Comparison of ENCODE assay signal across 8 cellular contexts in genomic region chr17:7685533-7686220, GRCh38. TPM values are rescaled to one million over a fixed set of nuclear protein-coding genes. Genes with fewer than 3 reads are reported as not detected.
DNase-seq lines count a peak whose midpoint lies in the region; ATAC-seq and TF ChIP-seq lines count a peak whose summit lies in the region.

No MANE protein-coding gene starts in this region.

- H3K4me3 ChIP-seq in ACC112 (ENCODE audit: low read depth, low read length), result peak overlapping the region; percentile 90

- no peaks in the 10 kb centered on the region for H3K27me3 Mint-ChIP-seq in chondrocyte (ENCODE audit: low read depth)

- H3K36me3 ChIP-seq in ACC112 (ENCODE audit: insufficient read depth, low read length), result peaks cover 6% of the 10 kb centered on the region; the same call in 1 of the 2 replicates

- H3K27me3 ChIP-seq in ACC112 (ENCODE audit: insufficient read depth, low read length), result no peaks in the 10 kb centered on the region

- TF ChIP-seq CTCF in chondrocyte (IDR thresholded peaks at IDR 0.05), result no peak

- peak overlapping the region; percentile 44 for H2AFZ ChIP-seq in ACC112 (ENCODE audit: low read length, unreplicated experiment)

- ATAC-seq in GM18861 (IDR thresholded peaks at IDR 0.05; ENCODE audit: unreplicated experiment), result peak; percentile 42
- peak; percentile 43 for ATAC-seq in HG03103 (IDR thresholded peaks at IDR 0.05; ENCODE audit: low read depth, unreplicated experiment)

- no peaks in the 10 kb centered on the region for H3K9me3 Mint-ChIP-seq in chondrocyte (ENCODE audit: low read depth)

- H3K4me1 Mint-ChIP-seq in chondrocyte (ENCODE audit: low read depth), result peaks cover 26% of the 10 kb centered on the region

- H3K4me1 ChIP-seq in ACC112 (ENCODE audit: control insufficient read depth, insufficient read depth, low read length, unreplicated experiment), result peaks cover 18% of the 10 kb centered on the region

- H3K36me3 Mint-ChIP-seq in chondrocyte (ENCODE audit: low read depth), result peaks cover 1% of the 10 kb centered on the region

- H3K79me2 ChIP-seq in ACC112 (ENCODE audit: control insufficient read depth, insufficient read depth, low read length, unreplicated experiment), result peaks cover 56% of the 10 kb centered on the region

- peak overlapping the region; percentile 98 for H3K4me3 Mint-ChIP-seq in chondrocyte (ENCODE audit: unreplicated experiment)

- DNase-seq in NCI-H2227 (lab: John Stamatoyannopoulos, UW; ENCODE audit: unreplicated experiment), result peak; percentile 92
- peak; percentile 78 to 85 for DNase-seq in activated CD4-positive, alpha-beta T cell treated with anti-CD3 and anti-CD28 coated beads for 24 hours (ENCODE audit: low read depth in 2 of 2)
- DNase-seq in chondrocyte (ENCODE audit: low spot score), result no peak
- DNase-seq in kidney tubule cell (ENCODE audit: low spot score), result peak; percentile 95
- DNase-seq in stimulated activated CD4-positive, alpha-beta T cell treated with anti-CD3 and anti-CD28 coated beads, Interleukin-1b, Interleukin-23, amount 100 ng/mL, for 1 hour (ENCODE audit: low read depth in 2 of 2), result peak; percentile 67 to 69

- H3K27ac Mint-ChIP-seq in chondrocyte (ENCODE audit: unreplicated experiment), result peak overlapping the region; percentile 100

- peak overlapping the region; percentile 98 for H3K27ac ChIP-seq in ACC112 (ENCODE audit: low read depth, low read length)

RNA-seq across cellular contexts. Expression of gene TP53, which starts 1.6 kb away (rescaled TPM):
- 74.5 to 77.7 TPM (median 74.9 TPM) in 3 replicates for total RNA-seq in chondrocyte

RNA-seq across cellular contexts. Expression of gene WRAP53, which starts 2.6 kb away (rescaled TPM):
- 6.5 to 12.6 TPM (median 7.1 TPM) in 3 replicates for total RNA-seq in chondrocyte

RNA-seq across cellular contexts. Expression of gene EFNB3, which starts 19.3 kb away (rescaled TPM):
- 4.1 to 6.5 TPM (median 6.4 TPM) in 3 replicates for total RNA-seq in chondrocyte

RNA-seq across cellular contexts. Expression of gene DNAH2, which starts 31.9 kb away (rescaled TPM):
- not detected in 3 replicates for total RNA-seq in chondrocyte

RNA-seq across cellular contexts. Expression of gene ATP1B2, which starts 35.0 kb away (rescaled TPM):
- total RNA-seq in chondrocyte, result 0.77 to 2.2 TPM (median 0.90 TPM) in 3 replicates
